1 cellular context compared by ENCODE assay signal in genomic region chr2:46042711-46043110, GRCh38.
TF ChIP-seq lines count a peak whose summit lies in the region.

No MANE protein-coding gene starts in this region.

TF ChIP-seq in GM23338, 12 proteins besides CTCF, POLR2A, EP300 and RAD21 (continued from another document):
- TF ChIP-seq, protein P1, sequence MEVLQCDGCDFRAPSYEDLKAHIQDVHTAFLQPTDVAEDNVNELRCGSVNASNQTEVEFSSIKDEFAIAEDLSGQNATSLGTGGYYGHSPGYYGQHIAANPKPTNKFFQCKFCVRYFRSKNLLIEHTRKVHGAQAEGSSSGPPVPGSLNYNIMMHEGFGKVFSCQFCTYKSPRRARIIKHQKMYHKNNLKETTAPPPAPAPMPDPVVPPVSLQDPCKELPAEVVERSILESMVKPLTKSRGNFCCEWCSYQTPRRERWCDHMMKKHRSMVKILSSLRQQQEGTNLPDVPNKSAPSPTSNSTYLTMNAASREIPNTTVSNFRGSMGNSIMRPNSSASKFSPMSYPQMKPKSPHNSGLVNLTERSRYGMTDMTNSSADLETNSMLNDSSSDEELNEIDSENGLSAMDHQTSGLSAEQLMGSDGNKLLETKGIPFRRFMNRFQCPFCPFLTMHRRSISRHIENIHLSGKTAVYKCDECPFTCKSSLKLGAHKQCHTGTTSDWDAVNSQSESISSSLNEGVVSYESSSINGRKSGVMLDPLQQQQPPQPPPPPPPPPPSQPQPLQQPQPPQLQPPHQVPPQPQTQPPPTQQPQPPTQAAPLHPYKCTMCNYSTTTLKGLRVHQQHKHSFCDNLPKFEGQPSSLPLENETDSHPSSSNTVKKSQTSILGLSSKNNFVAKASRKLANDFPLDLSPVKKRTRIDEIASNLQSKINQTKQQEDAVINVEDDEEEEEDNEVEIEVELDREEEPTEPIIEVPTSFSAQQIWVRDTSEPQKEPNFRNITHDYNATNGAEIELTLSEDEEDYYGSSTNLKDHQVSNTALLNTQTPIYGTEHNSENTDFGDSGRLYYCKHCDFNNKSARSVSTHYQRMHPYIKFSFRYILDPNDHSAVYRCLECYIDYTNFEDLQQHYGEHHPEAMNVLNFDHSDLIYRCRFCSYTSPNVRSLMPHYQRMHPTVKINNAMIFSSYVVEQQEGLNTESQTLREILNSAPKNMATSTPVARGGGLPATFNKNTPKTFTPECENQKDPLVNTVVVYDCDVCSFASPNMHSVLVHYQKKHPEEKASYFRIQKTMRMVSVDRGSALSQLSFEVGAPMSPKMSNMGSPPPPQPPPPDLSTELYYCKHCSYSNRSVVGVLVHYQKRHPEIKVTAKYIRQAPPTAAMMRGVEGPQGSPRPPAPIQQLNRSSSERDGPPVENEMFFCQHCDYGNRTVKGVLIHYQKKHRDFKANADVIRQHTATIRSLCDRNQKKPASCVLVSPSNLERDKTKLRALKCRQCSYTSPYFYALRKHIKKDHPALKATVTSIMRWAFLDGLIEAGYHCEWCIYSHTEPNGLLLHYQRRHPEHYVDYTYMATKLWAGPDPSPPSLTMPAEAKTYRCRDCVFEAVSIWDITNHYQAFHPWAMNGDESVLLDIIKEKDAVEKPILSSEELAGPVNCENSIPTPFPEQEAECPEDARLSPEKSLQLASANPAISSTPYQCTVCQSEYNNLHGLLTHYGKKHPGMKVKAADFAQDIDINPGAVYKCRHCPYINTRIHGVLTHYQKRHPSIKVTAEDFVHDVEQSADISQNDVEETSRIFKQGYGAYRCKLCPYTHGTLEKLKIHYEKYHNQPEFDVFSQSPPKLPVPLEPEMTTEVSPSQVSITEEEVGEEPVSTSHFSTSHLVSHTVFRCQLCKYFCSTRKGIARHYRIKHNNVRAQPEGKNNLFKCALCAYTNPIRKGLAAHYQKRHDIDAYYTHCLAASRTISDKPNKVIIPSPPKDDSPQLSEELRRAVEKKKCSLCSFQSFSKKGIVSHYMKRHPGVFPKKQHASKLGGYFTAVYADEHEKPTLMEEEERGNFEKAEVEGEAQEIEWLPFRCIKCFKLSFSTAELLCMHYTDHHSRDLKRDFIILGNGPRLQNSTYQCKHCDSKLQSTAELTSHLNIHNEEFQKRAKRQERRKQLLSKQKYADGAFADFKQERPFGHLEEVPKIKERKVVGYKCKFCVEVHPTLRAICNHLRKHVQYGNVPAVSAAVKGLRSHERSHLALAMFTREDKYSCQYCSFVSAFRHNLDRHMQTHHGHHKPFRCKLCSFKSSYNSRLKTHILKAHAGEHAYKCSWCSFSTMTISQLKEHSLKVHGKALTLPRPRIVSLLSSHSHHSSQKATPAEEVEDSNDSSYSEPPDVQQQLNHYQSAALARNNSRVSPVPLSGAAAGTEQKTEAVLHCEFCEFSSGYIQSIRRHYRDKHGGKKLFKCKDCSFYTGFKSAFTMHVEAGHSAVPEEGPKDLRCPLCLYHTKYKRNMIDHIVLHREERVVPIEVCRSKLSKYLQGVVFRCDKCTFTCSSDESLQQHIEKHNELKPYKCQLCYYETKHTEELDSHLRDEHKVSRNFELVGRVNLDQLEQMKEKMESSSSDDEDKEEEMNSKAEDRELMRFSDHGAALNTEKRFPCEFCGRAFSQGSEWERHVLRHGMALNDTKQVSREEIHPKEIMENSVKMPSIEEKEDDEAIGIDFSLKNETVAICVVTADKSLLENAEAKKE (CRISPR knock-in tag; IDR thresholded peaks at IDR 0.05) = no peak
- no peak for TF ChIP-seq STAT1 (IDR thresholded peaks at IDR 0.05; ENCODE audit: unreplicated experiment)
- no peak for TF ChIP-seq POLR2AphosphoS5 (IDR thresholded peaks at IDR 0.05; ENCODE audit: low read depth)
- TF ChIP-seq ZNF114 (CRISPR knock-in tag; IDR thresholded peaks at IDR 0.05) = no peak
- no peak for TF ChIP-seq CREB1 (CRISPR knock-in tag; IDR thresholded peaks at IDR 0.05; ENCODE audit: low read depth)
